Comparison of ENCODE assay signal across 1 cellular context in genomic region chr16:20900299-20901067, GRCh38.
A peak's percentile ranks its signal among the peaks of the same experiment; 100 is the strongest.
TF ChIP-seq lines count a peak whose summit lies in the region.

Gene DCUN1D3 (minus strand): TSS chr16:20900358. CDS start chr16:20862538, 37,820 bp downstream.
Gene LYRM1 (plus strand): TSS chr16:20900771. CDS start chr16:20915556, 14,785 bp downstream.

TF ChIP-seq in HEK293, 187 proteins besides CTCF, POLR2A, EP300 and RAD21 (continued from another document):
- no peak for TF ChIP-seq ZNF776 (tag by site-specific recombination; IDR thresholded peaks at IDR 0.05; ENCODE audit: borderline replicate concordance)
- TF ChIP-seq YY2 (tag by site-specific recombination; IDR thresholded peaks at IDR 0.05) = no peak
- peak; percentile 48 for TF ChIP-seq KLF9 (tag by site-specific recombination; IDR thresholded peaks at IDR 0.05; ENCODE audit: low read depth)
- no peak for TF ChIP-seq ZFP3 (tag by site-specific recombination; IDR thresholded peaks at IDR 0.05; ENCODE audit: low read depth)
- TF ChIP-seq ZNF48 (tag by site-specific recombination; IDR thresholded peaks at IDR 0.05) = no peak
- TF ChIP-seq ZNF433 (tag by site-specific recombination; IDR thresholded peaks at IDR 0.05; ENCODE audit: low read depth) = no peak
- no peak for TF ChIP-seq ZNF529 (tag by site-specific recombination; IDR thresholded peaks at IDR 0.05; ENCODE audit: insufficient replicate concordance)
